In the genomic region with DNA sequence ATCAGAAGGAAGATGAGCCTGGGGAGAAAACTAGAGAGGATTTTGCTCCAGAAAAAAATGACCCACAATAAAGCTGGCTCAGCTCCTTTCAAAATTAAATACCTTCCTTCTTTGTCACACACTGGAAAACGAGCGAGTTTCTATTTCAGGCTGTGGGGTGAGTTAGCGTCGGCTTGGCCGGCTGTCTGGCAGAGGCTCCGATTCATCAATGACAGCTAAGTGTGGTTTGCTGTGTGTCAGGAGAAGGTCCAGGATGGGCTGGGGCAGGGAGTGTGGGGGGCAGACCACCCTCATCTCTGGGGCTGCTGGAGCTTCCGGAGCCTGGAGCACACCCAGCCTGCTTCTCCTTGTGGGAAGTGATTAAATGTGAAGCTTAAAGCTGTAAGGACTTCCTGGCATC, we compare ENCODE assay signal across 10 cellular contexts.
DNase-seq lines count a peak whose midpoint lies in the region; ATAC-seq and TF ChIP-seq lines count a peak whose summit lies in the region.
"Had no signal": no experiment of that assay in that cellular context is flagged by ENCODE, and none has a peak within 500 bp of the region (broad histone marks: within the 10 kb centered on the region; RNA-seq: fewer than 3 reads in every experiment).

No MANE protein-coding gene starts in this region.

- no peaks in the 10 kb centered on the region for H3K79me2 ChIP-seq in mammary epithelial cell (ENCODE audit: insufficient read depth, low read length)

- peak overlapping the region; percentile 90 for H3K4me2 ChIP-seq in mammary epithelial cell (ENCODE audit: insufficient read depth, low read depth, low read length)

- CTCF ChIA-PET in mammary epithelial cell (lab: Charles Lee; ENCODE audit: low non-redundant PET) (no interaction called here), A673 (lab: Charles Lee) (no interaction called here)

- H2AFZ ChIP-seq in mammary epithelial cell (ENCODE audit: low read depth, low read length): peak overlapping the region; percentile 78

- H3K4me3 ChIP-seq in mammary epithelial cell (replicated peaks in 1 of 3; ENCODE audit: insufficient read depth in 1 of 3, low read depth in 2 of 3, low read length in 3 of 3) (peak overlapping the region; percentile 10 to 28 (median 21)), lower leg skin (ENCODE audit: low read depth, poor library complexity, severe bottlenecking) (no peak overlapping the region), A673 (ENCODE audit: low read depth, low read length, poor library complexity, severe bottlenecking) (no peak overlapping the region)

- H3K27me3 ChIP-seq in mammary epithelial cell (ENCODE audit: insufficient read depth, low read length) (no peaks in the 10 kb centered on the region), A673 (replicated peaks; ENCODE audit: insufficient read depth, low read depth, low read length, poor library complexity) (no peaks in the 10 kb centered on the region)

- no peaks in the 10 kb centered on the region for H3K36me3 ChIP-seq in mammary epithelial cell (ENCODE audit: insufficient read depth, low read length)
- H3K36me3 ChIP-seq in A673 (ENCODE audit: insufficient read depth, low read length, poor library complexity, severe bottlenecking): no peaks in the 10 kb centered on the region

- TF ChIP-seq POLR2A in lower leg skin (IDR thresholded peaks at IDR 0.05): no peak

- TF ChIP-seq CTCF in mammary epithelial cell (conservative IDR thresholded peaks at IDR 0.05 in 1 of 2, IDR thresholded peaks at IDR 0.05 in 1 of 2; ENCODE audit: extremely low read depth in 1 of 2, insufficient read depth in 1 of 2, low read depth in 1 of 2, low read length in 2 of 2) (no peak), lower leg skin (IDR thresholded peaks at IDR 0.05) (no peak), A673 (conservative IDR thresholded peaks at IDR 0.05; ENCODE audit: low read depth, low read length) (no peak)

- 4% methylated on average over 7 of the region's 7 CpGs for WGBS in mammary epithelial cell (ENCODE audit: low coverage, missing lambda C conversion rate)
- 0 to 2% methylated on average over 7 of the region's 7 CpGs for WGBS in lower leg skin, 2 donors

- peak; percentile 14 for DNase-seq in SKM-1 treated with dmso at 0.1 percent for 144 hours (lab: John Stamatoyannopoulos, UW; ENCODE audit: unreplicated experiment)
- DNase-seq in SKM-1 (lab: John Stamatoyannopoulos, UW; ENCODE audit: unreplicated experiment): no peak
- DNase-seq in mammary epithelial cell: peak; percentile 84
- peak; percentile 72 to 91 for DNase-seq in lower leg skin (ENCODE audit: low spot score in 2 of 2)
- peak; percentile 73 for DNase-seq in ureter (ENCODE audit: low spot score)
- DNase-seq in A673 (ENCODE audit: low spot score): no peak
- DNase-seq in cerebellar cortex (ENCODE audit: low spot score): no peak
- DNase-seq: NCI-H187 had no signal

- H4K20me1 ChIP-seq in mammary epithelial cell (ENCODE audit: insufficient read depth, low read length): no peaks in the 10 kb centered on the region

- H3K9me3 ChIP-seq in mammary epithelial cell (replicated peaks; ENCODE audit: insufficient read depth, low read length): no peaks in the 10 kb centered on the region
- H3K9me3 ChIP-seq in A673 (ENCODE audit: low read depth, low read length, poor library complexity, severe bottlenecking): no peaks in the 10 kb centered on the region

- dilution Hi-C loops in mammary epithelial cell (cut with HindIII; ENCODE audit: low sequenced_read_pairs): loop anchor here (5.0 kb wide), 2 partner anchors 41 to 101 kb away; no protein-coding TSS in a partner anchor

- H3K27ac ChIP-seq in mammary epithelial cell (ENCODE audit: insufficient read depth, low read depth, low read length) (peak overlapping the region; percentile 11), A673 (ENCODE audit: low read depth, low read length, poor library complexity, severe bottlenecking) (no peak overlapping the region)
- H3K27ac ChIP-seq: C4-2B had no signal

- no peak for ATAC-seq in HG03025 (IDR thresholded peaks at IDR 0.05; ENCODE audit: low FRiP score, unreplicated experiment)

- in situ Hi-C loops in mammary epithelial cell (cut with MboI; ENCODE audit: low sequenced_read_pairs in 2 of 2): no loop called here

- POLR2A ChIA-PET in A673 (lab: Charles Lee; ENCODE audit: low non-redundant PET): no interaction called here

- no TSS peak for BruUV-seq in mammary epithelial cell (replicated peaks; lab: Mats Ljungman, UMichigan)
- no TSS peak for BruUV-seq in A673 (replicated peaks; lab: Mats Ljungman, UMichigan)

- intact Hi-C loops in mammary epithelial cell (cut with micrococcal nuclease) (no loop called here), lower leg skin (cut with DNase I; ENCODE audit: low total_unique reads) (no loop called here), A673 (cut with micrococcal nuclease; ENCODE audit: unreplicated experiment) (no loop called here)

- peak overlapping the region; percentile 51 for H3K9ac ChIP-seq in mammary epithelial cell (ENCODE audit: insufficient read depth, low read length)

- H3K4me1 ChIP-seq in mammary epithelial cell (ENCODE audit: insufficient read depth, low read length) (peaks cover 11% of the 10 kb centered on the region), A673 (ENCODE audit: insufficient read depth, low read length, poor library complexity, severe bottlenecking) (no peaks in the 10 kb centered on the region)

Comparison
In these comparisons a context has a peak if more than half of its experiments do, and no peak if none do; other contexts are left out.
1. DNase-seq: peak in SKM-1 treated with dmso at 0.1 percent for 144 hours (single experiment), mammary epithelial cell (single experiment), lower leg skin (2 of 2) and ureter (single experiment); none in SKM-1 (single experiment), A673 (single experiment) and cerebellar cortex (single experiment).
2. H3K4me3 ChIP-seq: peak in mammary epithelial cell (3 of 3); none in lower leg skin (single experiment) and A673 (single experiment).